In genomic region chr9:112176410-112177010, GRCh38 we compare ENCODE assay signal across 2 cellular contexts.
TF ChIP-seq lines count a peak whose summit lies in the region.

No MANE protein-coding gene starts in this region.

TF ChIP-seq in HEK293, 187 proteins besides CTCF, POLR2A, EP300 and RAD21 (continued from another document):
- peak; percentile 46 for TF ChIP-seq ZBTB8A (tag by site-specific recombination; IDR thresholded peaks at IDR 0.05)
- TF ChIP-seq ZIC2 (tag by site-specific recombination; IDR thresholded peaks at IDR 0.05): peak; percentile 23; the same call in 1 of the 2 replicates

TF ChIP-seq in GM12878, 131 proteins besides CTCF, POLR2A, EP300 and RAD21 (continued from another document):
- TF ChIP-seq MLLT1 (IDR thresholded peaks at IDR 0.05): no peak
- no peak for TF ChIP-seq FOS (IDR thresholded peaks at IDR 0.05; ENCODE audit: borderline replicate concordance, extremely low read depth, insufficient read length)
- no peak for TF ChIP-seq ZBED1 (IDR thresholded peaks at IDR 0.05; ENCODE audit: borderline replicate concordance)
- TF ChIP-seq PAX8 (IDR thresholded peaks at IDR 0.05): no peak
- TF ChIP-seq MTA3 (IDR thresholded peaks at IDR 0.05; ENCODE audit: borderline replicate concordance, low read length): no peak
- no peak for TF ChIP-seq PBX3 (IDR thresholded peaks at IDR 0.05; ENCODE audit: insufficient replicate concordance, low read depth, low read length)
- no peak for TF ChIP-seq HDAC6 (IDR thresholded peaks at IDR 0.05; ENCODE audit: unreplicated experiment)
- TF ChIP-seq ELK1 (IDR thresholded peaks at IDR 0.05; ENCODE audit: low read depth, low read length): no peak
- no peak for TF ChIP-seq PML (IDR thresholded peaks at IDR 0.05; ENCODE audit: low read length)
- no peak for TF ChIP-seq DPF2 (IDR thresholded peaks at IDR 0.05)
- no peak for TF ChIP-seq BCL3 (IDR thresholded peaks at IDR 0.05; ENCODE audit: borderline replicate concordance, insufficient read depth, low read depth, low read length, poor library complexity, severe bottlenecking)
- TF ChIP-seq ZNF622 (IDR thresholded peaks at IDR 0.05): no peak
- TF ChIP-seq REST (IDR thresholded peaks at IDR 0.05; ENCODE audit: low read depth, low read length): no peak
- TF ChIP-seq TCF3 (IDR thresholded peaks at IDR 0.05; ENCODE audit: borderline replicate concordance, insufficient read depth, low read depth, low read length): no peak
- no peak for TF ChIP-seq CBX5 (IDR thresholded peaks at IDR 0.05; ENCODE audit: low read depth)
- no peak for TF ChIP-seq STAT1 (conservative IDR thresholded peaks at IDR 0.05)
TF ChIP-seq in GM12878: peak in this region for 0.
